In genomic region chr12:104695453-104696148, GRCh38 we compare ENCODE assay signal across 8 cellular contexts.
A peak's percentile ranks its signal among the peaks of the same experiment; 100 is the strongest.
DNase-seq lines count a peak whose midpoint lies in the region; ATAC-seq and TF ChIP-seq lines count a peak whose summit lies in the region.

No MANE protein-coding gene starts in this region.

- no peak for TF ChIP-seq CTCF in smooth muscle cell (IDR thresholded peaks at IDR 0.05; ENCODE audit: borderline replicate concordance, insufficient read depth, poor library complexity, severe bottlenecking)
- no peak for TF ChIP-seq CTCF in RWPE1 (conservative IDR thresholded peaks at IDR 0.05; ENCODE audit: low read depth)

- H3K9me3 ChIP-seq in smooth muscle cell (replicated peaks; ENCODE audit: low read depth), result no peaks in the 10 kb centered on the region

- H3K27ac ChIP-seq in smooth muscle cell (ENCODE audit: low read depth) (peak overlapping the region; percentile 63), RWPE1 (no peak overlapping the region)

- no peaks in the 10 kb centered on the region for H3K27me3 ChIP-seq in smooth muscle cell (ENCODE audit: low read depth)

- no peaks in the 10 kb centered on the region for H3K27me3 Mint-ChIP-seq in T-cell

- peaks cover 46 to 74% (median 73%) of the 10 kb centered on the region in 3 donors for H3K4me1 Mint-ChIP-seq in T-cell

- peaks cover 11% of the 10 kb centered on the region for H3K36me3 Mint-ChIP-seq in T-cell

- no peak overlapping the region for H2AFZ ChIP-seq in smooth muscle cell (ENCODE audit: low read depth)

- 53% methylated on average over 12 of the region's 12 CpGs for WGBS in smooth muscle cell (ENCODE audit: low lambda C conversion rate)

- peaks cover 5% of the 10 kb centered on the region for H4K20me1 ChIP-seq in smooth muscle cell (ENCODE audit: low read depth)

- POLR2A ChIA-PET in T-cell (lab: Charles Lee), result interaction anchor here (0.6 to 1.1 kb wide), 4 partner anchors 8 to 123 kb away, joined by 3 to 7 read pairs (median 3); no protein-coding TSS in a partner anchor
- POLR2A ChIA-PET in RWPE1 (lab: Yijun Ruan, JAX; ENCODE audit: low non-redundant PET), result no interaction called here

- DNase-seq in T-cell (peak in 32 of 34 experiments; percentile 25 to 88 (median 74)), amniotic epithelial cell (ENCODE audit: low read depth) (peak; percentile 69), smooth muscle cell (lab: John Stamatoyannopoulos, UW; ENCODE audit: unreplicated experiment) (no peak), left lobe of liver (ENCODE audit: low spot score) (no peak), RWPE1 (ENCODE audit: low spot score) (no peak)

- H3K79me2 ChIP-seq in smooth muscle cell (ENCODE audit: low read depth), result no peaks in the 10 kb centered on the region

- CTCF ChIA-PET in T-cell (lab: Charles Lee) (interaction anchor here in 1 of 2 donors (0.7 to 1.8 kb wide), 5 partner anchors 8 to 314 kb away, joined by 3 to 8 read pairs (median 3); no protein-coding TSS in a partner anchor), RWPE1 (lab: Yijun Ruan, JAX) (interaction anchor here (0.7 kb wide), 1 partner anchor 78 kb away, joined by 3 read pairs; no protein-coding TSS in a partner anchor)

- peak overlapping the region; percentile 48 to 68 for H3K27ac Mint-ChIP-seq in T-cell

- H3K36me3 ChIP-seq in smooth muscle cell (ENCODE audit: low read depth), result no peaks in the 10 kb centered on the region

- peak overlapping the region in 1 of 3 donors; percentile 58 for H3K4me3 Mint-ChIP-seq in T-cell

- no peaks in the 10 kb centered on the region for H3K9me3 Mint-ChIP-seq in T-cell

- H3F3A ChIP-seq in smooth muscle cell (ENCODE audit: low read depth), result no peaks in the 10 kb centered on the region

- ATAC-seq in GM18873 (IDR thresholded peaks at IDR 0.05; ENCODE audit: low FRiP score, unreplicated experiment), result peak; percentile 42
- ATAC-seq in HG03439 (IDR thresholded peaks at IDR 0.05; ENCODE audit: unreplicated experiment), result peak; percentile 42
- ATAC-seq in T-cell (replicated peaks in 1 of 4), result peak; percentile 63 to 96 (median 74)
- ATAC-seq in left lobe of liver, result no peak
- no peak for ATAC-seq in GM21528 (IDR thresholded peaks at IDR 0.05; ENCODE audit: low FRiP score, unreplicated experiment)

- H3K4me2 ChIP-seq in smooth muscle cell, result no peak overlapping the region

- H3K4me1 ChIP-seq in smooth muscle cell (ENCODE audit: low read depth), result no peaks in the 10 kb centered on the region

- no peak overlapping the region for H3K9ac ChIP-seq in smooth muscle cell (ENCODE audit: low read depth)

- no peak overlapping the region for H3K4me3 ChIP-seq in smooth muscle cell

Comparison
In these comparisons a context has a peak if more than half of its experiments do, and no peak if none do; other contexts are left out.
1. ATAC-seq: peak in GM18873 (single experiment), HG03439 (single experiment) and T-cell (4 of 4); none in left lobe of liver (single experiment) and GM21528 (single experiment).
2. DNase-seq: peak in T-cell (32 of 34) and amniotic epithelial cell (single experiment); none in smooth muscle cell (single experiment), left lobe of liver (single experiment) and RWPE1 (single experiment).